Comparison of ENCODE assay signal across 1 cellular context in the genomic region with DNA sequence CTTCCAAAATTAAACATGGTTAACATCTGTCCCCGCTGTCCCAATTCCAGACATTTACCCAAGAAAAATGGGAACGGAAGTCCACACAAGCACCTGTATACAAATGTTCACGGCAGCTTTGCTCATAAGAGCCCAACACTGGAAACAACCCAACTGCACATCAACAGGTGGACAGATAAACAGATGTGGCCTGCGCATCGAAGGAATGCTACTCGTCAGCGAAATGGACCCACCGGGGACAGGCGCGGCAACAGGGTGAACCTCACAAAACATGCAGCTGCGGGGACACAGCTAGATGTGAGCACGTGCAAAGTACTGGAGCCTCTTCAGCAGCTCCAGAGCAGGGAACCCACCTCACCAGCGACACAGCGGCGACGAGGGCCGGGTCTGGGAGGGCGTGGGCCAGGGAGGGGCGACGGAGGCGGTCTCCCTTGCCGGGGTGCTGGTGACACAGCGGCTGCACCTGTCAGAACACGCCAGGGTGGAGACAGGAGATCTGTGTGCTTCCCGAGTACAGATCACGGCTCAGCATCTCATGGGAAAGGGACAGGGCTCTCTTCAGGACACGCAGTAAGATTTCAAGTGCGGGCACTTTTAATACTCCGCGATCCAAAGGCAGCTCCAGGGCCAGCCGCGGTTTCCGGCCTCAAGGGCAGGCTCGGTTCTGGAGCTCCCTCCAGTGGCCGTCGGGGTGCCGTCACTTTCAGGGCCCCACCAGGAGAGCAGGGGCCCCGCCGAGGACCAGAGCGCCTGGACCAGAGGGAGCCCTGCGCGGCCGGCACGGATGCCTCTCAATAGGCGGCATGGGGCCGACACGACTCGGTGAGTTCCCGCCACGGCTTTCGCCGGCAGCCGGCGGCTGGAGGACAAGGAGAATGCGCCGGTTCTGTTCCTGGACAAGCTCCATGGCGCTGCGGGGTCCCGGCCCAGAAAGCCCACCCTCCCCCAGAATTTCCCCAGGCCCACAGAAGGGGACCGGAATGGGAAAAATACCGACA.
TF ChIP-seq lines count a peak whose summit lies in the region.

No MANE protein-coding gene starts in this region.

TF ChIP-seq in GM12878, 131 proteins besides CTCF, POLR2A, EP300 and RAD21 (continued from another document and continues in another):
- TF ChIP-seq, protein P1, sequence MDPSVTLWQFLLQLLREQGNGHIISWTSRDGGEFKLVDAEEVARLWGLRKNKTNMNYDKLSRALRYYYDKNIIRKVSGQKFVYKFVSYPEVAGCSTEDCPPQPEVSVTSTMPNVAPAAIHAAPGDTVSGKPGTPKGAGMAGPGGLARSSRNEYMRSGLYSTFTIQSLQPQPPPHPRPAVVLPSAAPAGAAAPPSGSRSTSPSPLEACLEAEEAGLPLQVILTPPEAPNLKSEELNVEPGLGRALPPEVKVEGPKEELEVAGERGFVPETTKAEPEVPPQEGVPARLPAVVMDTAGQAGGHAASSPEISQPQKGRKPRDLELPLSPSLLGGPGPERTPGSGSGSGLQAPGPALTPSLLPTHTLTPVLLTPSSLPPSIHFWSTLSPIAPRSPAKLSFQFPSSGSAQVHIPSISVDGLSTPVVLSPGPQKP (IDR thresholded peaks at IDR 0.05; ENCODE audit: low read depth, low read length) = peak; percentile 45; the same call in 1 of the 2 replicates
- TF ChIP-seq MEF2B (IDR thresholded peaks at IDR 0.05; ENCODE audit: partially characterized antibody, poor library complexity, severe bottlenecking) (peak; percentile 27), SMARCA5 (IDR thresholded peaks at IDR 0.05) (peak; percentile 87), PAX8 (IDR thresholded peaks at IDR 0.05) (no peak), CUX1 (IDR thresholded peaks at IDR 0.05; ENCODE audit: insufficient replicate concordance, low read depth, low read length) (no peak), RB1 (IDR thresholded peaks at IDR 0.05; ENCODE audit: borderline replicate concordance) (peak; percentile 92), NR2C2 (IDR thresholded peaks at IDR 0.05; ENCODE audit: borderline replicate concordance, control insufficient read depth, insufficient read length, low read depth) (no peak), NFYA (IDR thresholded peaks at IDR 0.05; ENCODE audit: borderline replicate concordance, low read depth, low read length) (no peak), BMI1 (IDR thresholded peaks at IDR 0.05; ENCODE audit: borderline replicate concordance) (no peak), BCL3 (IDR thresholded peaks at IDR 0.05; ENCODE audit: borderline replicate concordance, insufficient read depth, low read depth, low read length, poor library complexity, severe bottlenecking) (no peak), CREB1 (IDR thresholded peaks at IDR 0.05; ENCODE audit: low read depth) (no peak), CBFB (IDR thresholded peaks at IDR 0.05; ENCODE audit: low read depth) (0 out of 2 replicates have a peak, but pooled peaks have one; percentile 25), CHD1 (IDR thresholded peaks at IDR 0.05; ENCODE audit: low read depth, low read length) (no peak), ZNF207 (IDR thresholded peaks at IDR 0.05; ENCODE audit: borderline replicate concordance) (no peak), ZNF592 (IDR thresholded peaks at IDR 0.05) (peak; percentile 87), RELA (IDR thresholded peaks at IDR 0.05; ENCODE audit: borderline replicate concordance, partially characterized antibody) (peak; percentile 37), HCFC1 (IDR thresholded peaks at IDR 0.05; ENCODE audit: low read length) (no peak), ZBTB40 (IDR thresholded peaks at IDR 0.05; ENCODE audit: borderline replicate concordance) (no peak), SIN3A (IDR thresholded peaks at IDR 0.05; ENCODE audit: low read depth, low read length) (peak; percentile 76; the same call in 1 of the 2 replicates), GATAD2B (conservative IDR thresholded peaks at IDR 0.05; ENCODE audit: low read depth) (peak; percentile 84), SUPT20H (IDR thresholded peaks at IDR 0.05; ENCODE audit: borderline replicate concordance, control insufficient read depth, low read depth, low read length) (no peak)
- TF ChIP-seq, protein P2, sequence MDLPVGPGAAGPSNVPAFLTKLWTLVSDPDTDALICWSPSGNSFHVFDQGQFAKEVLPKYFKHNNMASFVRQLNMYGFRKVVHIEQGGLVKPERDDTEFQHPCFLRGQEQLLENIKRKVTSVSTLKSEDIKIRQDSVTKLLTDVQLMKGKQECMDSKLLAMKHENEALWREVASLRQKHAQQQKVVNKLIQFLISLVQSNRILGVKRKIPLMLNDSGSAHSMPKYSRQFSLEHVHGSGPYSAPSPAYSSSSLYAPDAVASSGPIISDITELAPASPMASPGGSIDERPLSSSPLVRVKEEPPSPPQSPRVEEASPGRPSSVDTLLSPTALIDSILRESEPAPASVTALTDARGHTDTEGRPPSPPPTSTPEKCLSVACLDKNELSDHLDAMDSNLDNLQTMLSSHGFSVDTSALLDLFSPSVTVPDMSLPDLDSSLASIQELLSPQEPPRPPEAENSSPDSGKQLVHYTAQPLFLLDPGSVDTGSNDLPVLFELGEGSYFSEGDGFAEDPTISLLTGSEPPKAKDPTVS (IDR thresholded peaks at IDR 0.05; ENCODE audit: low read depth, low read length) = no peak
- TF ChIP-seq, protein P3, sequence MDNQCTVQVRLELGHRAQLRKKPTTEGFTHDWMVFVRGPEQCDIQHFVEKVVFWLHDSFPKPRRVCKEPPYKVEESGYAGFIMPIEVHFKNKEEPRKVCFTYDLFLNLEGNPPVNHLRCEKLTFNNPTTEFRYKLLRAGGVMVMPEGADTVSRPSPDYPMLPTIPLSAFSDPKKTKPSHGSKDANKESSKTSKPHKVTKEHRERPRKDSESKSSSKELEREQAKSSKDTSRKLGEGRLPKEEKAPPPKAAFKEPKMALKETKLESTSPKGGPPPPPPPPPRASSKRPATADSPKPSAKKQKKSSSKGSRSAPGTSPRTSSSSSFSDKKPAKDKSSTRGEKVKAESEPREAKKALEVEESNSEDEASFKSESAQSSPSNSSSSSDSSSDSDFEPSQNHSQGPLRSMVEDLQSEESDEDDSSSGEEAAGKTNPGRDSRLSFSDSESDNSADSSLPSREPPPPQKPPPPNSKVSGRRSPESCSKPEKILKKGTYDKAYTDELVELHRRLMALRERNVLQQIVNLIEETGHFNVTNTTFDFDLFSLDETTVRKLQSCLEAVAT (IDR thresholded peaks at IDR 0.05) = peak; percentile 97
- TF ChIP-seq, protein P4, sequence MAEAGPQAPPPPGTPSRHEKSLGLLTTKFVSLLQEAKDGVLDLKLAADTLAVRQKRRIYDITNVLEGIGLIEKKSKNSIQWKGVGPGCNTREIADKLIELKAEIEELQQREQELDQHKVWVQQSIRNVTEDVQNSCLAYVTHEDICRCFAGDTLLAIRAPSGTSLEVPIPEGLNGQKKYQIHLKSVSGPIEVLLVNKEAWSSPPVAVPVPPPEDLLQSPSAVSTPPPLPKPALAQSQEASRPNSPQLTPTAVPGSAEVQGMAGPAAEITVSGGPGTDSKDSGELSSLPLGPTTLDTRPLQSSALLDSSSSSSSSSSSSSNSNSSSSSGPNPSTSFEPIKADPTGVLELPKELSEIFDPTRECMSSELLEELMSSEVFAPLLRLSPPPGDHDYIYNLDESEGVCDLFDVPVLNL (IDR thresholded peaks at IDR 0.05; ENCODE audit: low read depth, low read length) = no peak
- TF ChIP-seq, protein P5, sequence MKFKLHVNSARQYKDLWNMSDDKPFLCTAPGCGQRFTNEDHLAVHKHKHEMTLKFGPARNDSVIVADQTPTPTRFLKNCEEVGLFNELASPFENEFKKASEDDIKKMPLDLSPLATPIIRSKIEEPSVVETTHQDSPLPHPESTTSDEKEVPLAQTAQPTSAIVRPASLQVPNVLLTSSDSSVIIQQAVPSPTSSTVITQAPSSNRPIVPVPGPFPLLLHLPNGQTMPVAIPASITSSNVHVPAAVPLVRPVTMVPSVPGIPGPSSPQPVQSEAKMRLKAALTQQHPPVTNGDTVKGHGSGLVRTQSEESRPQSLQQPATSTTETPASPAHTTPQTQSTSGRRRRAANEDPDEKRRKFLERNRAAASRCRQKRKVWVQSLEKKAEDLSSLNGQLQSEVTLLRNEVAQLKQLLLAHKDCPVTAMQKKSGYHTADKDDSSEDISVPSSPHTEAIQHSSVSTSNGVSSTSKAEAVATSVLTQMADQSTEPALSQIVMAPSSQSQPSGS (IDR thresholded peaks at IDR 0.05; ENCODE audit: low read length) = no peak
